35 cellular contexts compared by ENCODE assay signal in the genomic region with DNA sequence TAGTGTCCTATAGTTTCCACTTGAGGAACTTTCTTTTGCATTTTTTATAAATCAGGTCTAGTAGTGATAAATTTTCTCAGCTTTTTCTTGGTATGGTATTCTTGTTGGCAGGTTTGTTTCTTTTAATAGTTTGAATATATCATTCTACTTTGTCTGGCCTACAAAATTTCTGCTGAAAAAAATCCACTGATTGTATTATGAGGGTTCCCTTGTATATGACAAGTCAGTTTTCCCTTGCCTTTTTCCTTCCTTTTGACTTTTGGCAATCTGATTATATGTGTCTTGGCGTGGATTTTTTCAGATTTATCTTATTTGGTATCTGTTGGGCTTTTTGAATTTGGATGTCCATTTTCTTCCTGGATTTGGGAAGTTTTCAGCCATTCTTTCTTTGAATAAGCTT. TPM values are rescaled to one million over a fixed set of nuclear protein-coding genes. Genes with fewer than 3 reads are reported as not detected.
A peak's percentile ranks its signal among the peaks of the same experiment; 100 is the strongest.
DNase-seq lines count a peak whose midpoint lies in the region; ATAC-seq, FAIRE-seq and TF ChIP-seq lines count a peak whose summit lies in the region.
"Had no signal": no experiment of that assay in that cellular context is flagged by ENCODE, and none has a peak within 500 bp of the region (broad histone marks: within the 10 kb centered on the region; RNA-seq: fewer than 3 reads in every experiment).

No MANE protein-coding gene starts in this region.

- H3K9ac ChIP-seq in HCT116 (ENCODE audit: low read length) (no peak overlapping the region), K562 (ENCODE audit: insufficient read depth in 1 of 2, low read depth in 2 of 2, low read length in 2 of 2) (no peak overlapping the region)
- H3K9ac ChIP-seq: BLaER1; BLaER1 treated with 17β-estradiol and CSF1 and Interleukin-3, amounts not matched to agents 10 nM and 100 nM had no signal

- H3K36me3 ChIP-seq in HCT116 (ENCODE audit: control insufficient read depth in 1 of 2, insufficient read depth in 2 of 2, low read length in 2 of 2), result no peaks in the 10 kb centered on the region
- H3K36me3 ChIP-seq in HEK293 (ENCODE audit: control insufficient read depth in 2 of 2, insufficient read depth in 1 of 2, low read length in 2 of 2), result peaks cover 0 to 3% of the 10 kb centered on the region in 2 experiments; a peak in 1 of 3 replicates
- H3K36me3 ChIP-seq in K562 (ENCODE audit: control insufficient read depth, insufficient read depth, low read length), result no peaks in the 10 kb centered on the region
- H3K36me3 ChIP-seq: BE2C, BLaER1 had no signal

- H3K4me3 ChIP-seq in HCT116 (replicated peaks in 1 of 2; ENCODE audit: low read depth in 1 of 2, low read length in 2 of 2), result no peak overlapping the region
- no peak overlapping the region for H3K4me3 ChIP-seq in HEK293 (ENCODE audit: low read depth, low read length)
- no peak overlapping the region for H3K4me3 ChIP-seq in K562
- H3K4me3 ChIP-seq: A549; BLaER1; BLaER1 treated with 17β-estradiol and CSF1 and Interleukin-3, amounts not matched to agents 10 nM and 100 nM had no signal

- no peaks in the 10 kb centered on the region for H3K9me1 ChIP-seq in K562 (ENCODE audit: control insufficient read depth, insufficient read depth, low read length)

- BruUV-seq in HCT116 (replicated peaks; lab: Mats Ljungman, UMichigan) (no TSS peak), K562 (replicated peaks; lab: Mats Ljungman, UMichigan) (no TSS peak)

- TF ChIP-seq POLR2A in HCT116 (IDR thresholded peaks at IDR 0.05; ENCODE audit: borderline replicate concordance, extremely low read depth, insufficient read depth, insufficient read length) (no peak), K562 (conservative IDR thresholded peaks at IDR 0.05) (no peak)

- peak; percentile 46 for FAIRE-seq in K562 (lab: Jason Lieb, UNC)
- FAIRE-seq: A549, D721Med, G401.6 had no signal

- no peak for TF ChIP-seq EP300 in K562 (IDR thresholded peaks at IDR 0.05; ENCODE audit: low read length)

- no peak for TF ChIP-seq RAD21 in HCT116 (IDR thresholded peaks at IDR 0.05; ENCODE audit: low read depth)
- TF ChIP-seq RAD21 in K562 (CRISPR knock-in tag; conservative IDR thresholded peaks at IDR 0.05 in 1 of 2, IDR thresholded peaks at IDR 0.05 in 1 of 2), result no peak

- H3K79me2 ChIP-seq in HCT116 (ENCODE audit: insufficient read depth, low read length), result no peaks in the 10 kb centered on the region
- no peaks in the 10 kb centered on the region for H3K79me2 ChIP-seq in K562 (ENCODE audit: control insufficient read depth, insufficient read depth, low read length)

- H3K4me2 ChIP-seq in HCT116 (ENCODE audit: low read length), result no peak overlapping the region
- no peak overlapping the region for H3K4me2 ChIP-seq in K562 (ENCODE audit: insufficient read depth, low read length)
- H3K4me2 ChIP-seq: A549; BLaER1; BLaER1 treated with 17β-estradiol and CSF1 and Interleukin-3, amounts not matched to agents 10 nM and 100 nM had no signal

- intact Hi-C loops in HCT116 (cut with micrococcal nuclease), result no loop called here
- intact Hi-C loops in K562 (cut with micrococcal nuclease), result no loop called here

- H2AFZ ChIP-seq in HCT116 (ENCODE audit: low read depth, low read length, poor library complexity, severe bottlenecking), result no peak overlapping the region
- H2AFZ ChIP-seq in K562 (ENCODE audit: low read depth, low read length), result no peak overlapping the region

- WGBS in K562 (ENCODE audit: insufficient coverage, low coverage, missing lambda C conversion rate), result 38% methylated on average over 1 of the region's 1 CpG

- DNase-seq in DMS53 (lab: John Stamatoyannopoulos, UW) (peak; percentile 6), DMS53 treated with DMSO at 0.1 percent for 48 hours (lab: John Stamatoyannopoulos, UW; ENCODE audit: unreplicated experiment) (no peak), HCT116 (ENCODE audit: low read depth, low spot score) (no peak), K562 (ENCODE audit: extremely low read depth in 1 of 4, low spot score in 3 of 4) (no peak), mucosa of gallbladder (ENCODE audit: low spot score) (no peak), C1 segment of cervical spinal cord (lab: John Stamatoyannopoulos, UW) (no peak), epidermal melanocyte (ENCODE audit: insufficient read length, low spot score) (no peak)
- DNase-seq: 8988T; ACHN; AML-193; BE2C; Caco-2; Calu3; CD4-positive, alpha-beta memory T cell; CD4-positive, alpha-beta T cell; CD4-positive, CD25-positive, alpha-beta regulatory T cell; CD8-positive, alpha-beta memory T cell; CD8-positive, alpha-beta T cell; COR-L47; DMS 273 treated with DMSO at 0.1 percent for 48 hours; DMS153; DMS79; DMS79 treated with DMSO at 0.1 percent for 48 hours; DND-41; EL had no signal

- H3K9me2 ChIP-seq in HCT116 (ENCODE audit: insufficient read depth), result no peaks in the 10 kb centered on the region

- no peaks in the 10 kb centered on the region for H3K4me1 ChIP-seq in HCT116 (ENCODE audit: control insufficient read depth in 1 of 2, insufficient read depth in 2 of 2, low read length in 2 of 2)
- no peaks in the 10 kb centered on the region for H3K4me1 ChIP-seq in HEK293 (ENCODE audit: control insufficient read depth, insufficient read depth, low read length)
- H3K4me1 ChIP-seq in K562 (replicated peaks in 1 of 2; ENCODE audit: control insufficient read depth in 2 of 2, insufficient read depth in 2 of 2, low read length in 2 of 2), result no peaks in the 10 kb centered on the region
- H3K4me1 ChIP-seq: A549, BE2C, BLaER1, Caco-2 had no signal

- H4K20me1 ChIP-seq in HCT116 (ENCODE audit: insufficient read depth), result no peaks in the 10 kb centered on the region
- no peaks in the 10 kb centered on the region for H4K20me1 ChIP-seq in K562 (replicated peaks; ENCODE audit: control insufficient read depth, insufficient read depth, low read length)
- H4K20me1 ChIP-seq: BLaER1; BLaER1 treated with 17β-estradiol and CSF1 and Interleukin-3, amounts not matched to agents 10 nM and 100 nM had no signal

- ATAC-seq in HCT116 (no peak), K562 (no peak)
- ATAC-seq: A549; CD8-positive, alpha-beta T cell had no signal

- no peak for TF ChIP-seq CTCF in HCT116 (IDR thresholded peaks at IDR 0.05 in 2 of 3, conservative IDR thresholded peaks at IDR 0.05 in 1 of 3; ENCODE audit: borderline replicate concordance in 1 of 3, insufficient read depth in 1 of 3, low read depth in 2 of 3, low read length in 2 of 3)
- TF ChIP-seq CTCF in HEK293 (tag by site-specific recombination; IDR thresholded peaks at IDR 0.05), result no peak
- no peak for TF ChIP-seq CTCF in K562 (IDR thresholded peaks at IDR 0.05 in 2 of 3, conservative IDR thresholded peaks at IDR 0.05 in 1 of 3; ENCODE audit: insufficient read depth in 2 of 3, low read depth in 1 of 3, low read length in 3 of 3)

- in situ Hi-C loops in K562 (cut with MboI), result no loop called here

- POLR2A ChIA-PET in HCT116 (lab: Charles Lee) (no interaction called here), HEK293 (lab: Yijun Ruan, JAX) (no interaction called here), K562 (lab: Yijun Ruan, JAX) (no interaction called here)

- CTCF ChIA-PET in HCT116 (lab: Charles Lee), result no interaction called here
- CTCF ChIA-PET in HEK293 (lab: Yijun Ruan, JAX), result no interaction called here
- CTCF ChIA-PET in K562 (lab: Yijun Ruan, JAX; ENCODE audit: low intra/inter-chr PET ratio), result no interaction called here

- H3K27me3 ChIP-seq in HCT116 (ENCODE audit: insufficient read depth, low read length) (no peaks in the 10 kb centered on the region), K562 (ENCODE audit: control insufficient read depth in 2 of 2, insufficient read depth in 2 of 2, low read length in 2 of 2) (no peaks in the 10 kb centered on the region)
- H3K27me3 ChIP-seq: BE2C; BLaER1; BLaER1 treated with 17β-estradiol and CSF1 and Interleukin-3, amounts not matched to agents 10 nM and 100 nM had no signal

- H3K27ac ChIP-seq in HCT116 (ENCODE audit: low read depth, low read length), result no peak overlapping the region
- no peak overlapping the region for H3K27ac ChIP-seq in HEK293 (ENCODE audit: extremely low read depth, low read depth, low read length)
- no peak overlapping the region for H3K27ac ChIP-seq in K562 (ENCODE audit: extremely low read depth, low read depth, low read length)
- H3K27ac ChIP-seq: 22Rv1; A549; BLaER1; BLaER1 treated with 17β-estradiol and CSF1 and Interleukin-3, amounts not matched to agents 10 nM and 100 nM; C4-2B had no signal

- RAD21 ChIA-PET in HCT116 (lab: Charles Lee; ENCODE audit: low non-redundant PET in 1 of 2, low total read pairs in 2 of 2, uncharacterized antibody in 2 of 2, unreplicated experiment in 2 of 2), result no interaction called here

- H3K9me3 ChIP-seq in HCT116 (ENCODE audit: control insufficient read depth in 1 of 2, insufficient read depth in 1 of 2, low read depth in 1 of 2, low read length in 2 of 2), result peaks cover 2 to 4% of the 10 kb centered on the region in 2 experiments; a peak in 3 of 4 replicates
- H3K9me3 ChIP-seq in HEK293 (ENCODE audit: control insufficient read depth, insufficient read depth, low read depth, low read length), result no peaks in the 10 kb centered on the region
- H3K9me3 ChIP-seq in K562 (replicated peaks; ENCODE audit: control insufficient read depth, insufficient read depth, low read depth, low read length), result 0 out of 2 replicates have a peak, but pooled peaks cover 2% of the 10 kb centered on the region
- H3K9me3 ChIP-seq: A549, BE2C, Caco-2 had no signal

TF ChIP-seq in HEK293, 187 proteins besides CTCF, POLR2A, EP300 and RAD21 (continues in another document):
- TF ChIP-seq ZNF776 (tag by site-specific recombination; IDR thresholded peaks at IDR 0.05; ENCODE audit: borderline replicate concordance), result no peak

TF ChIP-seq in K562, 482 proteins besides CTCF, POLR2A, EP300 and RAD21 (continues in another document):
- no peak for TF ChIP-seq ZNF24 (IDR thresholded peaks at IDR 0.05)

RNA-seq across cellular contexts. Expression of a gene that starts 41.9 kb away (rescaled TPM):
- 12.1 TPM for total RNA-seq in HCT116 (2021; ENCODE audit: unreplicated experiment)
- polyA plus RNA-seq in HCT116 (2012), result 11.6 and 12.3 TPM in 2 replicates
- total RNA-seq in K562 (2011; cell fraction: chromatin; rRNA removed; ENCODE audit: low replicate concordance), result 13.8 and 19.3 TPM in 2 replicates
- total RNA-seq in K562 (2011; cell fraction: nucleolus; rRNA removed), result 11.7 and 12.5 TPM in 2 replicates
- 13.4 and 14.2 TPM in 2 replicates for total RNA-seq in K562 (2011; cell fraction: nucleoplasm; rRNA removed)
- total RNA-seq in K562 (2014; rRNA removed), result 8.4 and 11.8 TPM in 2 replicates
- total RNA-seq in K562 (2014; rRNA removed; fragmentation: Illumina TruSeq; extraction: Trizol), result 11.5 and 11.8 TPM in 2 replicates
- total RNA-seq in K562 (2015; rRNA removed; fragmentation: Illumina TruSeq; extraction: Trizol), result 7.7 TPM in 2 replicates
- total RNA-seq in K562 (2021), result 12.4 TPM in 2 replicates
- 8.1 and 8.6 TPM in 2 replicates for polyA plus RNA-seq in K562 (2011; rRNA removed)
- 6.4 and 6.8 TPM in 2 replicates for polyA plus RNA-seq in K562 (2011; cell fraction: cytosol; rRNA removed)
- 11.0 and 12.3 TPM in 2 replicates for polyA plus RNA-seq in K562 (2011; cell fraction: nucleus; rRNA removed)
- 6.5 and 17.9 TPM in 2 replicates for polyA plus RNA-seq in K562 (2012)
- 8.4 and 9.2 TPM in 2 replicates for polyA plus RNA-seq in K562 (2014; fragmentation: Illumina TruSeq; extraction: Trizol)
- polyA plus RNA-seq in K562 (2014; fragmentation: Nextera tagmentation; extraction: Ambion mirVana), result 1 to 10 TPM; 4.5 to 4.6 TPM
- 9.1 and 12.1 TPM in 2 replicates for polyA plus RNA-seq in K562 (2014; rRNA removed)
- 10.8 and 12.7 TPM in 2 replicates for polyA minus RNA-seq in K562 (2011; rRNA and poly(A)+ RNA removed)
- polyA minus RNA-seq in K562 (2011; cell fraction: cytosol; rRNA and poly(A)+ RNA removed), result 6.4 and 6.6 TPM in 2 replicates
- 7.4 and 11.7 TPM in 2 replicates for polyA minus RNA-seq in K562 (2011; cell fraction: nucleus; rRNA and poly(A)+ RNA removed)
- total RNA-seq in mucosa of gallbladder, result 7.5 TPM
- total RNA-seq: A673; CD4-positive, alpha-beta T cell; CD4-positive, CD25-positive, alpha-beta regulatory T cell; CD8-positive, alpha-beta T cell; G401 had no signal
